Comparison of ENCODE assay signal across 9 cellular contexts in genomic region chr5:95780597-95780996, GRCh38. TPM values are rescaled to one million over a fixed set of nuclear protein-coding genes. Genes with fewer than 3 reads are reported as not detected.
DNase-seq lines count a peak whose midpoint lies in the region; ATAC-seq and TF ChIP-seq lines count a peak whose summit lies in the region.
"Had no signal": no experiment of that assay in that cellular context is flagged by ENCODE, and none has a peak within 500 bp of the region (broad histone marks: within the 10 kb centered on the region; RNA-seq: fewer than 3 reads in every experiment).

No MANE protein-coding gene starts in this region.

- intact Hi-C loops in uterus (cut with DNase I; ENCODE audit: low total_unique reads): loop anchor here (5.0 kb wide), 1 partner anchor 67 kb away; no protein-coding TSS in a partner anchor

- no peak overlapping the region for H3K27ac ChIP-seq in endodermal cell (ENCODE audit: low read depth, low read length)
- peak overlapping the region; percentile 52 to 66 for H3K27ac ChIP-seq in uterus

- no peak overlapping the region for H3K4me3 ChIP-seq in endodermal cell (ENCODE audit: low read length)
- no peak overlapping the region for H3K4me3 ChIP-seq in uterus

- TF ChIP-seq CTCF in endodermal cell (conservative IDR thresholded peaks at IDR 0.05) (no peak), uterus (IDR thresholded peaks at IDR 0.05) (no peak)

- H3K4me1 ChIP-seq in endodermal cell (ENCODE audit: control insufficient read depth, insufficient read depth, low read length) (no peaks in the 10 kb centered on the region), uterus (no peaks in the 10 kb centered on the region)

- H3K27me3 ChIP-seq in endodermal cell (ENCODE audit: control insufficient read depth, insufficient read depth, low read length, poor library complexity, severe bottlenecking): no peaks in the 10 kb centered on the region
- no peaks in the 10 kb centered on the region for H3K27me3 ChIP-seq in uterus

- 97 to 98% methylated on average over 7 of the region's 7 CpGs for WGBS in endodermal cell (ENCODE audit: insufficient coverage in 1 of 2, insufficient read length in 1 of 2), 2 experiments

- no peaks in the 10 kb centered on the region for H3K9me3 ChIP-seq in endodermal cell (ENCODE audit: control insufficient read depth, low read length)
- no peaks in the 10 kb centered on the region for H3K9me3 ChIP-seq in uterus

- no peak overlapping the region for H3K4me3 Mint-ChIP-seq in activated T-cell treated with anti-CD3 and anti-CD28 coated beads, Interleukin-2, amount 50 U/mL, for 72 hours
- H3K4me3 Mint-ChIP-seq in endodermal cell: no peak overlapping the region
- H3K4me3 Mint-ChIP-seq in natural killer cell treated with Interleukin-12 subunit alpha and Interleukin-12 subunit beta and Interleukin-15 and Interleukin-18, amount 100 ng/mL, for 72 hours: no peak overlapping the region
- H3K4me3 Mint-ChIP-seq: neural crest cell had no signal

- TF ChIP-seq POLR2A in uterus (IDR thresholded peaks at IDR 0.05): no peak

- no peaks in the 10 kb centered on the region for H3K9me3 Mint-ChIP-seq in activated T-cell treated with anti-CD3 and anti-CD28 coated beads, Interleukin-2, amount 50 U/mL, for 72 hours
- no peaks in the 10 kb centered on the region for H3K9me3 Mint-ChIP-seq in endodermal cell
- no peaks in the 10 kb centered on the region for H3K9me3 Mint-ChIP-seq in natural killer cell treated with Interleukin-12 subunit alpha and Interleukin-12 subunit beta and Interleukin-15 and Interleukin-18, amount 100 ng/mL, for 72 hours
- H3K9me3 Mint-ChIP-seq: neural crest cell had no signal

- H3K27me3 Mint-ChIP-seq in activated T-cell treated with anti-CD3 and anti-CD28 coated beads, Interleukin-2, amount 50 U/mL, for 72 hours (ENCODE audit: low read depth): no peaks in the 10 kb centered on the region
- H3K27me3 Mint-ChIP-seq in endodermal cell (ENCODE audit: insufficient read depth): no peaks in the 10 kb centered on the region
- no peaks in the 10 kb centered on the region for H3K27me3 Mint-ChIP-seq in natural killer cell treated with Interleukin-12 subunit alpha and Interleukin-12 subunit beta and Interleukin-15 and Interleukin-18, amount 100 ng/mL, for 72 hours

- ATAC-seq in activated T-cell treated with anti-CD3 and anti-CD28 coated beads, Interleukin-2, amount 50 U/mL, for 72 hours (replicated peaks in 1 of 2): no peak
- no peak for ATAC-seq in natural killer cell treated with Interleukin-12 subunit alpha and Interleukin-12 subunit beta and Interleukin-15 and Interleukin-18, amount 100 ng/mL, for 72 hours
- no peak for ATAC-seq in GM21576 (IDR thresholded peaks at IDR 0.05; ENCODE audit: unreplicated experiment)

- no peaks in the 10 kb centered on the region for H3K36me3 Mint-ChIP-seq in activated T-cell treated with anti-CD3 and anti-CD28 coated beads, Interleukin-2, amount 50 U/mL, for 72 hours (ENCODE audit: insufficient read depth in 2 of 2)
- H3K36me3 Mint-ChIP-seq in endodermal cell (ENCODE audit: low read depth): peaks cover 78% of the 10 kb centered on the region
- no peaks in the 10 kb centered on the region for H3K36me3 Mint-ChIP-seq in natural killer cell treated with Interleukin-12 subunit alpha and Interleukin-12 subunit beta and Interleukin-15 and Interleukin-18, amount 100 ng/mL, for 72 hours

- peaks cover 12% of the 10 kb centered on the region for H3K4me1 Mint-ChIP-seq in activated T-cell treated with anti-CD3 and anti-CD28 coated beads, Interleukin-2, amount 50 U/mL, for 72 hours (ENCODE audit: low read depth)
- H3K4me1 Mint-ChIP-seq in endodermal cell: peaks cover 1% of the 10 kb centered on the region
- H3K4me1 Mint-ChIP-seq in natural killer cell treated with Interleukin-12 subunit alpha and Interleukin-12 subunit beta and Interleukin-15 and Interleukin-18, amount 100 ng/mL, for 72 hours (ENCODE audit: low read depth in 2 of 2): peaks cover 23 to 24% of the 10 kb centered on the region in 2 donors

- DNase-seq in activated T-cell treated with anti-CD3 and anti-CD28 coated beads, Interleukin-2, amount 50 U/mL, for 72 hours: no peak
- no peak for DNase-seq in activated T-cell treated with anti-CD3 and anti-CD28 coated beads, Interleukin-2, amount 50 U/mL, for 48 hours
- DNase-seq in endodermal cell (no peak), uterus (peak in 1 of 2 donors; percentile 36), NCI-H1436 (lab: John Stamatoyannopoulos, UW) (no peak)
- no peak for DNase-seq in natural killer cell treated with Interleukin-12 subunit alpha and Interleukin-12 subunit beta and Interleukin-15 and Interleukin-18, amount 100 ng/mL, for 72 hours (ENCODE audit: low spot score)
- no peak for DNase-seq in stimulated activated CD4-positive, alpha-beta T cell treated with anti-CD3 and anti-CD28 coated beads, Interleukin-4, amount 100 ng/mL, for 24 hours

- H3K36me3 ChIP-seq in endodermal cell (ENCODE audit: control insufficient read depth, insufficient read depth, low read length) (peaks cover 89% of the 10 kb centered on the region), uterus (no peaks in the 10 kb centered on the region)

- no peak overlapping the region for H3K9ac ChIP-seq in endodermal cell (ENCODE audit: extremely low read depth, low read length, poor library complexity, severe bottlenecking)

- peak overlapping the region; percentile 90 for H3K27ac Mint-ChIP-seq in activated T-cell treated with anti-CD3 and anti-CD28 coated beads, Interleukin-2, amount 50 U/mL, for 72 hours
- H3K27ac Mint-ChIP-seq in endodermal cell: peak overlapping the region; percentile 66
- peak overlapping the region; percentile 61 to 68 for H3K27ac Mint-ChIP-seq in natural killer cell treated with Interleukin-12 subunit alpha and Interleukin-12 subunit beta and Interleukin-15 and Interleukin-18, amount 100 ng/mL, for 72 hours

RNA-seq across cellular contexts. Expression of gene GLRX, which starts 41.9 kb away (rescaled TPM):
- 10 to 100 TPM; 19.1 to 23.4 TPM for total RNA-seq in activated T-cell treated with anti-CD3 and anti-CD28 coated beads, Interleukin-2, amount 50 U/mL, for 72 hours
- 10 to 100 TPM; 18.9 to 26.3 TPM for total RNA-seq in endodermal cell
- 33.6 TPM for polyA plus RNA-seq in endodermal cell (2013, experiment 1 of 2)
- polyA plus RNA-seq in endodermal cell (2013, experiment 2 of 2): 34.9 TPM
- 100 to 1,000 TPM; 109 to 408 TPM for total RNA-seq in natural killer cell treated with Interleukin-12 subunit alpha and Interleukin-12 subunit beta and Interleukin-15 and Interleukin-18, amount 100 ng/mL, for 72 hours
- 10 to 100 TPM; 13.0 to 98.8 (median 15.5) TPM for total RNA-seq in uterus

RNA-seq across cellular contexts. Expression of gene RHOBTB3, which starts 49.5 kb away (rescaled TPM):
- 1 to 10 TPM; 1.3 to 5.2 TPM for total RNA-seq in activated T-cell treated with anti-CD3 and anti-CD28 coated beads, Interleukin-2, amount 50 U/mL, for 72 hours
- total RNA-seq in endodermal cell: 100 to 1,000 TPM; 432 to 444 TPM
- 116 TPM for polyA plus RNA-seq in endodermal cell (2013, experiment 1 of 2)
- 147 TPM for polyA plus RNA-seq in endodermal cell (2013, experiment 2 of 2)
- 10 to 100 TPM; 14.7 to 17.4 TPM for total RNA-seq in natural killer cell treated with Interleukin-12 subunit alpha and Interleukin-12 subunit beta and Interleukin-15 and Interleukin-18, amount 100 ng/mL, for 72 hours
- 100 to 1,000 TPM in 1 of 4 donors, 10 to 100 TPM in 3; 70.6 to 126 (median 80.1) TPM for total RNA-seq in uterus
